In the genomic region with DNA sequence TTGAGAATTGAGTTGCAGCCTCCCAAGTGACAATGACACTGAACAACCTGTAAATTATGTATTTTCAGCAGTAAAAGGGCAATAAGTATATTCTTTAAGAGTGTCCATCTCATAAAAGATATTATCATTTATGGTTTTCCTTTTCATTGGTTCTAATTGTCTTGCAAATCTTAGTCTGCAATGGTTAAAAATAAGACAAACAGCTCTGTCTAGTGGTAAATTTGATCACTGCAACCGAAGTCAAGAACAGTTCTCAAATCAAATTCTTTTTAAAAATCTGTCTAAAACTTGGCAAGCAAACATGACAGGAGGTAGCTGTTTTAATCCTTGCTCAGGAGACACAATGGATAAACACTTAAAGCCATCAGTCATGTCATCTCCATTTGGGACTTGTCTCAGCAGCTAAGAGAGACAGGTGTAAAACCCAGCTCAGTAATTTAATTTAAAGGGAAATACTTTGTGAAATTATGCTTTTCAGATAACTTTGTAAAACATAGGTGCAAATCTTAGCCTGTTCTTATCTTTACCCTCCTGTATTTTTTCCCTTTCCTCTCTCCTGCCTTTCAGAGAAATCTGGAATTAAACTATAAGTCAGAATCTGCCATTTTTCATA, we compare ENCODE assay signal across 8 cellular contexts.
DNase-seq lines count a peak whose midpoint lies in the region; ATAC-seq and TF ChIP-seq lines count a peak whose summit lies in the region.

No MANE protein-coding gene starts in this region.

- peaks cover 4 to 15% of the 10 kb centered on the region in 2 donors for H3K27me3 Mint-ChIP-seq in T-cell

- H3K4me1 Mint-ChIP-seq in T-cell: no peaks in the 10 kb centered on the region

- ATAC-seq in T-cell (replicated peaks in 1 of 4): no peak

- no peak overlapping the region for H3K27ac Mint-ChIP-seq in T-cell

- CTCF ChIA-PET in T-cell (lab: Charles Lee): interaction anchor here (0.6 to 1.4 kb wide), 4 partner anchors 491 to 947 kb away, joined by 3 to 7 read pairs (median 3); no protein-coding TSS in a partner anchor

- DNase-seq in DMS 273 (lab: John Stamatoyannopoulos, UW; ENCODE audit: unreplicated experiment) (peak; percentile 37), DMS 273 treated with DMSO at 0.1 percent for 48 hours (lab: John Stamatoyannopoulos, UW) (no peak), NCI-H774 (lab: John Stamatoyannopoulos, UW) (peak; percentile 33), epithelial cell of esophagus (ENCODE audit: low read depth) (peak; percentile 41), retinal pigment epithelial cell (ENCODE audit: low read depth) (peak; percentile 19), T-cell (no peak), NCI-H748 (lab: John Stamatoyannopoulos, UW; ENCODE audit: unreplicated experiment) (no peak)
- no peak for DNase-seq in effector CD8-positive, alpha-beta T cell (lab: John Stamatoyannopoulos, UW)

- POLR2A ChIA-PET in T-cell (lab: Charles Lee): no interaction called here

- H3K4me3 ChIP-seq in epithelial cell of esophagus (ENCODE audit: low read length) (no peak overlapping the region), retinal pigment epithelial cell (ENCODE audit: low read length) (no peak overlapping the region)

- peaks cover 0 to 3% (median 0%) of the 10 kb centered on the region in 3 donors for H3K9me3 Mint-ChIP-seq in T-cell

- peak; percentile 62 for TF ChIP-seq CTCF in epithelial cell of esophagus (IDR thresholded peaks at IDR 0.05; ENCODE audit: insufficient read depth, low read depth, low read length, missing control alignments)
- peak; percentile 73 for TF ChIP-seq CTCF in retinal pigment epithelial cell (conservative IDR thresholded peaks at IDR 0.05; ENCODE audit: low read depth, low read length)

- no peaks in the 10 kb centered on the region for H3K36me3 Mint-ChIP-seq in T-cell

- H3K4me3 Mint-ChIP-seq in T-cell: no peak overlapping the region

Comparison
In these comparisons a context has a peak if more than half of its experiments do, and no peak if none do; other contexts are left out.
1. DNase-seq: peak in DMS 273 (single experiment), NCI-H774 (single experiment), epithelial cell of esophagus (single experiment) and retinal pigment epithelial cell (single experiment); none in DMS 273 treated with DMSO at 0.1 percent for 48 hours (single experiment), T-cell (0 of 34), NCI-H748 (single experiment) and effector CD8-positive, alpha-beta T cell (single experiment).